Comparison of ENCODE assay signal across 17 cellular contexts in genomic region chr1:197027359-197027758, GRCh38. TPM values are rescaled to one million over a fixed set of nuclear protein-coding genes. Genes with fewer than 3 reads are reported as not detected.
"Had no signal": no experiment of that assay in that cellular context is flagged by ENCODE, and none has a peak within 500 bp of the region (broad histone marks: within the 10 kb centered on the region; RNA-seq: fewer than 3 reads in every experiment).

No MANE protein-coding gene starts in this region.

- H3K4me3 ChIP-seq: ascending aorta, thoracic aorta had no signal

- H3K27me3 Mint-ChIP-seq: activated naive CD8-positive, alpha-beta T cell treated with anti-CD3 and anti-CD28 coated beads, Interleukin-2, amount 50 U/mL, for 24 hours; activated T-helper 17 cell treated with anti-CD3 and anti-CD28 coated beads, Interleukin-2, amount 50 U/mL, for 72 hours had no signal

- H3K27ac ChIP-seq: ascending aorta, thoracic aorta had no signal

- H3K4me3 Mint-ChIP-seq: activated naive CD8-positive, alpha-beta T cell treated with anti-CD3 and anti-CD28 coated beads, Interleukin-2, amount 50 U/mL, for 24 hours; activated T-helper 17 cell treated with anti-CD3 and anti-CD28 coated beads, Interleukin-2, amount 50 U/mL, for 72 hours; nephron; stimulated activated effector memory CD8-positive, alpha-beta T cell treated with anti-CD3 and anti-CD28 coated beads, Interleukin-12 subunit alpha, Interleukin-12 subunit beta, amount 100 ng/mL, for 72 hours had no signal

- FAIRE-seq: urothelium cell line had no signal

- DNase-seq: activated CD4-positive, CD25-positive, alpha-beta regulatory T cell treated with anti-CD3 and anti-CD28 coated beads, Interleukin-2, amount 50 U/mL, for 72 hours; activated naive CD4-positive, alpha-beta T cell treated with Interleukin-2 at 50 U/mL for 16 hours; activated naive CD8-positive, alpha-beta T cell treated with anti-CD3 and anti-CD28 coated beads, Interleukin-2, amount 50 U/mL, for 24 hours; dermis blood vessel endothelial cell; hypothalamus; kidney glomerular epithelial cell; nucleus accumbens had no signal

- H3K36me3 Mint-ChIP-seq: stimulated activated effector memory CD8-positive, alpha-beta T cell treated with anti-CD3 and anti-CD28 coated beads, Interleukin-12 subunit alpha, Interleukin-12 subunit beta, amount 100 ng/mL, for 72 hours had no signal

- H3K27ac Mint-ChIP-seq: activated naive CD8-positive, alpha-beta T cell treated with anti-CD3 and anti-CD28 coated beads, Interleukin-2, amount 50 U/mL, for 24 hours; activated T-helper 17 cell treated with anti-CD3 and anti-CD28 coated beads, Interleukin-2, amount 50 U/mL, for 72 hours; nephron; stimulated activated effector memory CD8-positive, alpha-beta T cell treated with anti-CD3 and anti-CD28 coated beads, Interleukin-12 subunit alpha, Interleukin-12 subunit beta, amount 100 ng/mL, for 72 hours had no signal

- H3K36me3 ChIP-seq: ascending aorta, thoracic aorta had no signal

- H3K27me3 ChIP-seq: ascending aorta had no signal

- H3K4me1 Mint-ChIP-seq: activated naive CD8-positive, alpha-beta T cell treated with anti-CD3 and anti-CD28 coated beads, Interleukin-2, amount 50 U/mL, for 24 hours; activated T-helper 17 cell treated with anti-CD3 and anti-CD28 coated beads, Interleukin-2, amount 50 U/mL, for 72 hours; nephron; stimulated activated effector memory CD8-positive, alpha-beta T cell treated with anti-CD3 and anti-CD28 coated beads, Interleukin-12 subunit alpha, Interleukin-12 subunit beta, amount 100 ng/mL, for 72 hours had no signal

- H3K4me1 ChIP-seq: ascending aorta had no signal

- H3K9me3 ChIP-seq: ascending aorta, thoracic aorta had no signal

- ATAC-seq: activated naive CD8-positive, alpha-beta T cell treated with anti-CD3 and anti-CD28 coated beads, Interleukin-2, amount 50 U/mL, for 24 hours; activated T-helper 17 cell treated with anti-CD3 and anti-CD28 coated beads, Interleukin-2, amount 50 U/mL, for 72 hours; esophagus mucosa; stimulated activated effector memory CD8-positive, alpha-beta T cell treated with anti-CD3 and anti-CD28 coated beads, Interleukin-12 subunit alpha, Interleukin-12 subunit beta, amount 100 ng/mL, for 72 hours had no signal

- H3K9me3 Mint-ChIP-seq: activated naive CD8-positive, alpha-beta T cell treated with anti-CD3 and anti-CD28 coated beads, Interleukin-2, amount 50 U/mL, for 24 hours; activated T-helper 17 cell treated with anti-CD3 and anti-CD28 coated beads, Interleukin-2, amount 50 U/mL, for 72 hours; nephron; stimulated activated effector memory CD8-positive, alpha-beta T cell treated with anti-CD3 and anti-CD28 coated beads, Interleukin-12 subunit alpha, Interleukin-12 subunit beta, amount 100 ng/mL, for 72 hours had no signal

RNA-seq across cellular contexts. Expression of gene F13B, which starts 39.7 kb away (rescaled TPM):
- total RNA-seq: ascending aorta, chondrocyte, dermis blood vessel endothelial cell, esophagus mucosa, mesenteric fat pad, posterior vena cava, thoracic aorta had no signal

RNA-seq across cellular contexts. Expression of gene CFHR5, which starts 50.0 kb away (rescaled TPM):
- total RNA-seq: activated T-helper 17 cell treated with anti-CD3 and anti-CD28 coated beads, Interleukin-2, amount 50 U/mL, for 72 hours; ascending aorta; chondrocyte; dermis blood vessel endothelial cell; esophagus mucosa; mesenteric fat pad; posterior vena cava; thoracic aorta had no signal
